11 cellular contexts compared by ENCODE assay signal in the genomic region with DNA sequence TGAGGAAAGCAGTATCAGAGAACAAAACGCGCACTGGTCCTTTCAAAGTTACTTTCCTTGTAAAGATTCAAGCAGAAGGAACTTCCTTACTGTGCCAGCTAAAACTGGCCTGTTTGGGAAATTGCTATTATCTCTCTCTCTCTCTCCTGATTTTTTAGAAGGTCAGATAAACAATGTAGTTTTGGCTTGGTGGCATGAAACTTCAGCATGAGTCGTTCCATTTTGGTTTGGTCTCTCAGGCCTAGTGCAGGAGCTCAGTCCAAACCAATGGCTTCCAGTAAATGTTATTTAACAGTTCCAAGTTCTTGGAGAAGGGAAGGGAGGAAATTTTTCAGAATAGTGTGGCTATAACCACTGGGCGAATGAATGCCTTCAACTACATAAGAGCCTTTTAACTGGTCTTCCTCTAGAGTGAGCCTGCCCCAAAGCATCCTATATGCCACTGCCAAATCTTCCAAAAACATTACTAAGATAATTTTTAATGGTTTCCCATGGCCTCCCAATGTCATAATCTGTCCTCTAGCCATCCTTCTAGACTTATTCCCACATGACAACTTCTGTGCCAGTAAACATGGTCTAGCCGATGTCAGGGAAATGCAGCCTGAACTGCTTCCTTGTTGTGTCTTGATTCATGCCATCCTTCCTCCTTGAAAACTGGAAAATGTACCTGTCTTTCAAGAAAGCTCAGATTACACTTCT. TPM values are rescaled to one million over a fixed set of nuclear protein-coding genes. Genes with fewer than 3 reads are reported as not detected.
DNase-seq lines count a peak whose midpoint lies in the region; ATAC-seq and TF ChIP-seq lines count a peak whose summit lies in the region.
"Had no signal": no experiment of that assay in that cellular context is flagged by ENCODE, and none has a peak within 500 bp of the region (broad histone marks: within the 10 kb centered on the region; RNA-seq: fewer than 3 reads in every experiment).

No MANE protein-coding gene starts in this region.

- peaks cover 11 to 24% of the 10 kb centered on the region in 2 donors for H3K9me3 Mint-ChIP-seq in stimulated activated naive CD8-positive, alpha-beta T cell treated with anti-CD3 and anti-CD28 coated beads, Interleukin-15, amount 100 ng/mL, for 72 hours

- H3F3A ChIP-seq in GM23248 (ENCODE audit: insufficient read depth), result peaks cover 34% of the 10 kb centered on the region

- peak; percentile 85 for DNase-seq in GM23248
- peak; percentile 47 for DNase-seq in amniotic epithelial cell (ENCODE audit: low read depth)
- DNase-seq in right atrium auricular region (ENCODE audit: low spot score), result no peak
- no peak for DNase-seq in stimulated activated naive CD8-positive, alpha-beta T cell treated with anti-CD3 and anti-CD28 coated beads, Interleukin-15, amount 100 ng/mL, for 72 hours
- DNase-seq in cerebellar cortex (ENCODE audit: low spot score), result no peak
- DNase-seq in cortex of kidney (lab: John Stamatoyannopoulos, UW), result no peak
- DNase-seq: NCI-H2171 treated with DMSO at 0.1 percent for 48 hours, occipital lobe had no signal

- H2AFZ ChIP-seq in GM23248, result peak overlapping the region; percentile 64

- H3K9me2 ChIP-seq in GM23248 (ENCODE audit: insufficient read depth), result no peaks in the 10 kb centered on the region

- H3K4me1 ChIP-seq in GM23248 (ENCODE audit: insufficient read depth) (peaks cover 32% of the 10 kb centered on the region), right atrium auricular region (peaks cover 0 to 22% of the 10 kb centered on the region in 2 donors)

- peaks cover 60% of the 10 kb centered on the region for H3K4me1 Mint-ChIP-seq in stimulated activated naive CD8-positive, alpha-beta T cell treated with anti-CD3 and anti-CD28 coated beads, Interleukin-15, amount 100 ng/mL, for 72 hours

- peak overlapping the region; percentile 51 to 83 for H3K27ac Mint-ChIP-seq in stimulated activated naive CD8-positive, alpha-beta T cell treated with anti-CD3 and anti-CD28 coated beads, Interleukin-15, amount 100 ng/mL, for 72 hours
- H3K27ac Mint-ChIP-seq: T-helper 1 cell treated with Interleukin-12 subunit alpha and Interleukin-12 subunit beta and Interleukin-4 antibody, amounts not matched to agents 30 μg/mL and 1 μg/mL, for 36 hours had no signal

- WGBS in GM23248 (ENCODE audit: low coverage in 1 of 2, low lambda C conversion rate in 2 of 2, missing lambda C conversion rate in 2 of 2), 2 experiments, result 1 to 7% methylated on average over 5 of the region's 5 CpGs

- peak overlapping the region; percentile 44 for H3K4me2 ChIP-seq in GM23248 (ENCODE audit: unreplicated experiment)

- no peaks in the 10 kb centered on the region for H3K36me3 ChIP-seq in GM23248 (ENCODE audit: low read depth)
- no peaks in the 10 kb centered on the region for H3K36me3 ChIP-seq in right atrium auricular region

- in situ Hi-C loops in GM23248 (cut with MboI), result no loop called here

- H3K27me3 ChIP-seq in GM23248 (replicated peaks; ENCODE audit: insufficient read depth) (no peaks in the 10 kb centered on the region), right atrium auricular region (no peaks in the 10 kb centered on the region)

- no peaks in the 10 kb centered on the region for H4K20me1 ChIP-seq in GM23248 (ENCODE audit: insufficient read depth)

- peak overlapping the region; percentile 31 to 50 for H3K4me3 Mint-ChIP-seq in stimulated activated naive CD8-positive, alpha-beta T cell treated with anti-CD3 and anti-CD28 coated beads, Interleukin-15, amount 100 ng/mL, for 72 hours

- no peaks in the 10 kb centered on the region for H3K27me3 Mint-ChIP-seq in stimulated activated naive CD8-positive, alpha-beta T cell treated with anti-CD3 and anti-CD28 coated beads, Interleukin-15, amount 100 ng/mL, for 72 hours

- TF ChIP-seq CTCF in right atrium auricular region (IDR thresholded peaks at IDR 0.05), result no peak

- H3K79me2 ChIP-seq in GM23248 (ENCODE audit: insufficient read depth), result no peaks in the 10 kb centered on the region

- peak overlapping the region; percentile 96 for H3K27ac ChIP-seq in GM23248
- peak overlapping the region; percentile 47 to 70 for H3K27ac ChIP-seq in right atrium auricular region

- peak overlapping the region; percentile 84 for H3K9ac ChIP-seq in GM23248

- ATAC-seq in stimulated activated naive CD8-positive, alpha-beta T cell treated with anti-CD3 and anti-CD28 coated beads, Interleukin-15, amount 100 ng/mL, for 72 hours, result no peak
- ATAC-seq in GM18520 (IDR thresholded peaks at IDR 0.05; ENCODE audit: unreplicated experiment), result no peak
- ATAC-seq in HG03521 (IDR thresholded peaks at IDR 0.05; ENCODE audit: unreplicated experiment), result no peak

- H3K9me3 ChIP-seq in GM23248 (ENCODE audit: low read depth) (no peaks in the 10 kb centered on the region), right atrium auricular region (no peaks in the 10 kb centered on the region)

- peak overlapping the region; percentile 45 for H3K4me3 ChIP-seq in GM23248
- no peak overlapping the region for H3K4me3 ChIP-seq in right atrium auricular region

RNA-seq across cellular contexts. Expression of gene SNX9, which starts 9.1 kb away (rescaled TPM):
- total RNA-seq in GM23248 (2014; rRNA removed; shearing (Covaris generic)), result 77.8 and 89.6 TPM in 2 replicates
- polyA plus RNA-seq in GM23248 (2016; fragmentation: Nextera tagmentation; extraction: Ambion mirVana), result 76.5 and 80.4 TPM in 2 replicates
- total RNA-seq in right atrium auricular region, result 10 to 100 TPM; 26.6 to 39.4 TPM

Comparison
In these comparisons a context has a peak if more than half of its experiments do, and no peak if none do; other contexts are left out.
1. DNase-seq: peak in GM23248 (single experiment) and amniotic epithelial cell (single experiment); none in right atrium auricular region (single experiment), stimulated activated naive CD8-positive, alpha-beta T cell treated with anti-CD3 and anti-CD28 coated beads, Interleukin-15, amount 100 ng/mL, for 72 hours (0 of 2), cerebellar cortex (single experiment) and cortex of kidney (single experiment).